In genomic region chr4:8630240-8630905, GRCh38 we compare ENCODE assay signal across 4 cellular contexts. TPM values are rescaled to one million over a fixed set of nuclear protein-coding genes. Genes with fewer than 3 reads are reported as not detected.
"Had no signal": no experiment of that assay in that cellular context is flagged by ENCODE, and none has a peak within 500 bp of the region (broad histone marks: within the 10 kb centered on the region; RNA-seq: fewer than 3 reads in every experiment).

No MANE protein-coding gene starts in this region.

RNA-seq across cellular contexts. Expression of gene CPZ, which starts 37.8 kb away (rescaled TPM):
- total RNA-seq: activated CD8-positive, alpha-beta T cell treated with anti-CD3 and anti-CD28 coated beads for 36 hours; activated T-cell treated with anti-CD3 and anti-CD28 coated beads, Interleukin-2, amount 50 U/mL, for 72 hours; T-helper 2 cell treated with Interferon-gamma antibody and Interleukin-4, amounts not matched to agents 100 ng/mL and 5 ng/mL, for 36 hours had no signal

RNA-seq across cellular contexts. Expression of gene GPR78, which starts 50.2 kb away (rescaled TPM):
- total RNA-seq: activated CD8-positive, alpha-beta T cell treated with anti-CD3 and anti-CD28 coated beads for 36 hours; activated T-cell treated with anti-CD3 and anti-CD28 coated beads, Interleukin-2, amount 50 U/mL, for 72 hours; ascending aorta; T-helper 2 cell treated with Interferon-gamma antibody and Interleukin-4, amounts not matched to agents 100 ng/mL and 5 ng/mL, for 36 hours had no signal
